In genomic region chr17:57948555-57949420, GRCh38 we compare ENCODE assay signal across 8 cellular contexts. TPM values are rescaled to one million over a fixed set of nuclear protein-coding genes. Genes with fewer than 3 reads are reported as not detected.
DNase-seq lines count a peak whose midpoint lies in the region; ATAC-seq, FAIRE-seq and TF ChIP-seq lines count a peak whose summit lies in the region.

No MANE protein-coding gene starts in this region.

- no peaks in the 10 kb centered on the region for H3K27me3 ChIP-seq in CD4-positive, alpha-beta T cell (ENCODE audit: control insufficient read depth, insufficient read depth, low read length)
- H3K27me3 ChIP-seq in HepG2 (ENCODE audit: control insufficient read depth in 1 of 2, insufficient read depth in 2 of 2, low read length in 2 of 2) (no peaks in the 10 kb centered on the region), transverse colon (no peaks in the 10 kb centered on the region)

- no peak overlapping the region for H3K4me2 ChIP-seq in HepG2 (ENCODE audit: low read depth, low read length)

- H3K9ac ChIP-seq in HepG2 (ENCODE audit: insufficient read depth, low read depth, low read length) = no peak overlapping the region

- peak overlapping the region; percentile 26 for H3K4me3 Mint-ChIP-seq in CD4-positive, alpha-beta T cell
- peak overlapping the region in 3 of 5 experiments; percentile 9 to 44 (median 18) for H3K4me3 Mint-ChIP-seq in brain
- H3K4me3 Mint-ChIP-seq in activated CD4-positive, alpha-beta T cell treated with anti-CD3 and anti-CD28 coated beads, Interleukin-2, amount 10 ng/mL, durations not matched to agents 24 days and 14 days = no peak overlapping the region

- TF ChIP-seq POLR2A in HepG2 (IDR thresholded peaks at IDR 0.05; ENCODE audit: insufficient read depth in 1 of 2, low read depth in 2 of 2, low read length in 2 of 2) (no peak), transverse colon (IDR thresholded peaks at IDR 0.05) (no peak)

- H3K36me3 Mint-ChIP-seq in CD4-positive, alpha-beta T cell (ENCODE audit: low read depth) = no peaks in the 10 kb centered on the region
- no peaks in the 10 kb centered on the region for H3K36me3 Mint-ChIP-seq in brain
- no peaks in the 10 kb centered on the region for H3K36me3 Mint-ChIP-seq in activated CD4-positive, alpha-beta T cell treated with anti-CD3 and anti-CD28 coated beads, Interleukin-2, amount 10 ng/mL, durations not matched to agents 24 days and 14 days (ENCODE audit: low read depth)

- H2AFZ ChIP-seq in HepG2 (ENCODE audit: low read length) = no peak overlapping the region

- POLR2A ChIA-PET in CD4-positive, alpha-beta T cell (lab: Charles Lee) = interaction anchor here (0.8 to 1.3 kb wide), 2 partner anchors 10 to 58 kb away, joined by 3 to 4 read pairs; partner anchors contain the start of gene SRSF1
- POLR2A ChIA-PET in HepG2 (lab: Yijun Ruan, JAX) = interaction anchor here (1.5 to 3.0 kb wide), 6 partner anchors 7 to 56 kb away, joined by 4 to 21 read pairs (median 12); partner anchors contain the start of genes CUEDC1 and VEZF1
- POLR2A ChIA-PET in HEK293T (lab: Yijun Ruan, JAX) = interaction anchor here (1.4 to 2.4 kb wide), 4 partner anchors 10 to 59 kb away, joined by 3 to 8 read pairs (median 6); partner anchors contain the start of gene SRSF1

- H3K27ac ChIP-seq in CD4-positive, alpha-beta T cell (ENCODE audit: low read depth, low read length) = no peak overlapping the region
- peak overlapping the region; percentile 5 for H3K27ac ChIP-seq in HepG2 (ENCODE audit: extremely low read length, insufficient read depth, low read length)
- peak overlapping the region; percentile 91 to 99 (median 97) for H3K27ac ChIP-seq in transverse colon

- H3K27ac Mint-ChIP-seq in CD4-positive, alpha-beta T cell = no peak overlapping the region
- H3K27ac Mint-ChIP-seq in brain = peak overlapping the region in 4 of 5 experiments; percentile 42 to 88 (median 76)
- no peak overlapping the region for H3K27ac Mint-ChIP-seq in activated CD4-positive, alpha-beta T cell treated with anti-CD3 and anti-CD28 coated beads, Interleukin-2, amount 10 ng/mL, durations not matched to agents 24 days and 14 days

- CTCF ChIA-PET in CD4-positive, alpha-beta T cell (lab: Charles Lee) = no interaction called here
- CTCF ChIA-PET in HepG2 (lab: Yijun Ruan, JAX; ENCODE audit: low intra/inter-chr PET ratio, low total read pairs) (no interaction called here), HEK293T (lab: Yijun Ruan, JAX) (interaction anchor here (0.6 to 1.6 kb wide), 3 partner anchors 14 to 59 kb away, joined by 3 to 4 read pairs (median 4); no protein-coding TSS in a partner anchor)

- no peaks in the 10 kb centered on the region for H4K20me1 ChIP-seq in HepG2 (ENCODE audit: insufficient read depth, low read length)

- H3K9me3 ChIP-seq in CD4-positive, alpha-beta T cell (ENCODE audit: control insufficient read depth, low read length) = no peaks in the 10 kb centered on the region
- H3K9me3 ChIP-seq in HepG2 (ENCODE audit: low read length) (no peaks in the 10 kb centered on the region), transverse colon (no peaks in the 10 kb centered on the region)

- intact Hi-C loops in CD4-positive, alpha-beta T cell (cut with DNase I, micrococcal nuclease) = no loop called here
- intact Hi-C loops in HepG2 (cut with micrococcal nuclease; ENCODE audit: unreplicated experiment) = no loop called here
- intact Hi-C loops in transverse colon (cut with DNase I; ENCODE audit: low total_unique reads) = no loop called here
- intact Hi-C loops in activated CD4-positive, alpha-beta T cell treated with anti-CD3 and anti-CD28 coated beads, Interleukin-2, amount 10 ng/mL, durations not matched to agents 24 days and 14 days (cut with micrococcal nuclease) = no loop called here

- FAIRE-seq in HepG2 (lab: Jason Lieb, UNC) = no peak

- H3K4me1 ChIP-seq in HepG2 (ENCODE audit: insufficient read depth, low read length) (peaks cover 84% of the 10 kb centered on the region), transverse colon (peaks cover 32 to 92% (median 62%) of the 10 kb centered on the region in 4 donors)

- no peak for TF ChIP-seq RAD21 in HepG2 (CRISPR knock-in tag; IDR thresholded peaks at IDR 0.05)

- in situ Hi-C loops in HepG2 (cut with HindIII; ENCODE audit: extremely low pct_ligation_motif_present, low pct_unique_long_range_greater_than_20kb) (no loop called here), transverse colon (cut with MboI; ENCODE audit: low pct_ligation_motif_present in 1 of 4, low pct_unique_long_range_greater_than_20kb in 1 of 4, low sequenced_read_pairs in 3 of 4) (no loop called here)

- 85% methylated on average over 5 of the region's 5 CpGs for WGBS in HepG2 (ENCODE audit: low lambda C conversion rate)
- WGBS in transverse colon (ENCODE audit: low coverage in 1 of 2), 2 donors = 52% methylated on average over 5 of the region's 5 CpGs; no CpG with 5 or more reads in 1 of the 2 donors

- ATAC-seq in CD4-positive, alpha-beta T cell (ENCODE audit: poor library complexity) = no peak
- no peak for ATAC-seq in HepG2
- no peak for ATAC-seq in HG02763 (IDR thresholded peaks at IDR 0.05; ENCODE audit: unreplicated experiment)

- no peaks in the 10 kb centered on the region for H3K9me3 Mint-ChIP-seq in CD4-positive, alpha-beta T cell
- peaks cover 0 to 3% (median 0%) of the 10 kb centered on the region in 5 experiments for H3K9me3 Mint-ChIP-seq in brain
- H3K9me3 Mint-ChIP-seq in activated CD4-positive, alpha-beta T cell treated with anti-CD3 and anti-CD28 coated beads, Interleukin-2, amount 10 ng/mL, durations not matched to agents 24 days and 14 days = no peaks in the 10 kb centered on the region

- BruUV-seq in HepG2 (replicated peaks; lab: Mats Ljungman, UMichigan) = no TSS peak

- TF ChIP-seq EP300 in HepG2 (IDR thresholded peaks at IDR 0.05; ENCODE audit: low read depth in 2 of 2, low read length in 2 of 2) (0 out of 4 replicates have a peak, but pooled peaks of 1 of the 2 experiments have one; percentile 16), HepG2 (CRISPR knock-in tag; IDR thresholded peaks at IDR 0.05; ENCODE audit: borderline replicate concordance) (no peak), transverse colon (IDR thresholded peaks at IDR 0.05; ENCODE audit: low read depth) (no peak)

- H3K79me2 ChIP-seq in HepG2 (ENCODE audit: insufficient read depth, low read length) = no peaks in the 10 kb centered on the region

- H3K4me3 ChIP-seq in HepG2 (replicated peaks in 1 of 3; ENCODE audit: insufficient read depth in 1 of 3, low read depth in 2 of 3, low read length in 3 of 3) (no peak overlapping the region), transverse colon (no peak overlapping the region)

- H3K4me1 Mint-ChIP-seq in CD4-positive, alpha-beta T cell (ENCODE audit: low read depth) = peaks cover 37% of the 10 kb centered on the region
- peaks cover 88% of the 10 kb centered on the region for H3K4me1 Mint-ChIP-seq in brain
- peaks cover 33% of the 10 kb centered on the region for H3K4me1 Mint-ChIP-seq in activated CD4-positive, alpha-beta T cell treated with anti-CD3 and anti-CD28 coated beads, Interleukin-2, amount 10 ng/mL, durations not matched to agents 24 days and 14 days

- peaks cover 8% of the 10 kb centered on the region for H3K27me3 Mint-ChIP-seq in CD4-positive, alpha-beta T cell
- H3K27me3 Mint-ChIP-seq in brain = peaks cover 2% of the 10 kb centered on the region
- peaks cover 40% of the 10 kb centered on the region for H3K27me3 Mint-ChIP-seq in activated CD4-positive, alpha-beta T cell treated with anti-CD3 and anti-CD28 coated beads, Interleukin-2, amount 10 ng/mL, durations not matched to agents 24 days and 14 days

- TF ChIP-seq CTCF in CD4-positive, alpha-beta T cell (IDR thresholded peaks at IDR 0.05) = no peak
- TF ChIP-seq CTCF in brain (conservative IDR thresholded peaks at IDR 0.05) (no peak), HepG2 (CRISPR knock-in tag; IDR thresholded peaks at IDR 0.05) (no peak), transverse colon (IDR thresholded peaks at IDR 0.05) (no peak)

- no peak for DNase-seq in CD4-positive, alpha-beta T cell
- peak; percentile 89 for DNase-seq in LoVo (ENCODE audit: low spot score)
- no peak for DNase-seq in HepG2 (ENCODE audit: low spot score)
- no peak for DNase-seq in transverse colon
- no peak for DNase-seq in HEK293T (ENCODE audit: extremely low spot score)
- no peak for DNase-seq in activated CD4-positive, alpha-beta T cell treated with anti-CD3 and anti-CD28 coated beads, Interleukin-2, amount 10 ng/mL, durations not matched to agents 24 days and 14 days

- no peaks in the 10 kb centered on the region for H3K36me3 ChIP-seq in HepG2 (replicated peaks in 1 of 2; ENCODE audit: control insufficient read depth in 1 of 2, insufficient read depth in 2 of 2, low read length in 2 of 2)
- H3K36me3 ChIP-seq in transverse colon = no peaks in the 10 kb centered on the region

RNA-seq across cellular contexts. Expression of gene CUEDC1, which starts 6.4 kb away (rescaled TPM):
- total RNA-seq in CD4-positive, alpha-beta T cell = 1 to 10 TPM in 1 of 2 experiments, under 1 TPM in 1; 0.41 to 1.0 TPM
- polyA plus RNA-seq in brain (ENCODE audit: insufficient read depth, low read depth, low replicate concordance) = 97.8 TPM
- 4.2 and 7.4 TPM in 2 replicates for total RNA-seq in HepG2 (2016; rRNA removed; fragmentation: Illumina TruSeq; extraction: Trizol)
- total RNA-seq in HepG2 (2016; cell fraction: cytosol; rRNA removed; fragmentation: Illumina TruSeq; extraction: Trizol; ENCODE audit: low read depth) = 4.1 and 4.7 TPM in 2 replicates
- total RNA-seq in HepG2 (2016; cell fraction: insoluble cytoplasmic fraction; rRNA removed; fragmentation: Illumina TruSeq; extraction: Trizol) = 3.5 and 7.9 TPM in 2 replicates
- 7.6 and 8.6 TPM in 2 replicates for total RNA-seq in HepG2 (2016; cell fraction: membrane; rRNA removed; fragmentation: Illumina TruSeq; extraction: Trizol)
- 9.6 and 11.9 TPM in 2 replicates for total RNA-seq in HepG2 (2016; cell fraction: nucleus; rRNA removed; fragmentation: Illumina TruSeq; extraction: Trizol)
- polyA plus RNA-seq in HepG2 (2011; rRNA removed) = 12.9 and 14.4 TPM in 2 replicates
- 8.1 and 8.6 TPM in 2 replicates for polyA plus RNA-seq in HepG2 (2011; cell fraction: cytosol; rRNA removed)
- 36.7 and 43.5 TPM in 2 replicates for polyA plus RNA-seq in HepG2 (2011; cell fraction: nucleus; rRNA removed)
- polyA plus RNA-seq in HepG2 (2012) = 9.8 and 10.2 TPM in 2 replicates
- polyA plus RNA-seq in HepG2 (2016; cell fraction: cytosol; fragmentation: Illumina TruSeq; extraction: Trizol; ENCODE audit: low read depth) = 9.4 and 11.1 TPM in 2 replicates
- polyA plus RNA-seq in HepG2 (2016; cell fraction: insoluble cytoplasmic fraction; fragmentation: Illumina TruSeq; extraction: Trizol; ENCODE audit: low read depth) = 9.2 and 10.0 TPM in 2 replicates
- polyA plus RNA-seq in HepG2 (2016; cell fraction: membrane; fragmentation: Illumina TruSeq; extraction: Trizol; ENCODE audit: low read depth) = 15.4 and 16.0 TPM in 2 replicates
- 33.7 and 36.2 TPM in 2 replicates for polyA plus RNA-seq in HepG2 (2016; cell fraction: nucleus; fragmentation: Illumina TruSeq; extraction: Trizol; ENCODE audit: insufficient read depth, low read depth)
- 2.9 and 6.8 TPM in 2 replicates for polyA minus RNA-seq in HepG2 (2011; rRNA and poly(A)+ RNA removed; ENCODE audit: low replicate concordance)
- polyA minus RNA-seq in HepG2 (2011; cell fraction: cytosol; rRNA and poly(A)+ RNA removed) = 5.1 and 7.3 TPM in 2 replicates
- 6.6 and 8.2 TPM in 2 replicates for polyA minus RNA-seq in HepG2 (2011; cell fraction: nucleus; rRNA and poly(A)+ RNA removed)
- 10 to 100 TPM; 20.2 to 27.3 (median 24.6) TPM for total RNA-seq in transverse colon
- total RNA-seq in activated CD4-positive, alpha-beta T cell treated with anti-CD3 and anti-CD28 coated beads, Interleukin-2, amount 10 ng/mL, durations not matched to agents 24 days and 14 days = 0.50 and 0.58 TPM in 2 replicates

RNA-seq across cellular contexts. Expression of gene VEZF1, which starts 39.3 kb away (rescaled TPM):
- total RNA-seq in CD4-positive, alpha-beta T cell = 10 to 100 TPM; 41.6 to 41.7 TPM
- 72.5 TPM for polyA plus RNA-seq in brain (ENCODE audit: insufficient read depth, low read depth, low replicate concordance)
- 45.9 and 48.0 TPM in 2 replicates for total RNA-seq in HepG2 (2016; rRNA removed; fragmentation: Illumina TruSeq; extraction: Trizol)
- 8.8 and 10.8 TPM in 2 replicates for total RNA-seq in HepG2 (2016; cell fraction: cytosol; rRNA removed; fragmentation: Illumina TruSeq; extraction: Trizol; ENCODE audit: low read depth)
- 41.9 and 43.4 TPM in 2 replicates for total RNA-seq in HepG2 (2016; cell fraction: insoluble cytoplasmic fraction; rRNA removed; fragmentation: Illumina TruSeq; extraction: Trizol)
- total RNA-seq in HepG2 (2016; cell fraction: membrane; rRNA removed; fragmentation: Illumina TruSeq; extraction: Trizol) = 42.3 and 48.6 TPM in 2 replicates
- 31.1 and 37.8 TPM in 2 replicates for total RNA-seq in HepG2 (2016; cell fraction: nucleus; rRNA removed; fragmentation: Illumina TruSeq; extraction: Trizol)
- polyA plus RNA-seq in HepG2 (2011; rRNA removed) = 41.3 and 49.7 TPM in 2 replicates
- polyA plus RNA-seq in HepG2 (2011; cell fraction: cytosol; rRNA removed) = 27.7 and 34.7 TPM in 2 replicates
- polyA plus RNA-seq in HepG2 (2011; cell fraction: nucleus; rRNA removed) = 30.2 and 33.3 TPM in 2 replicates
- 38.9 and 45.7 TPM in 2 replicates for polyA plus RNA-seq in HepG2 (2012)
- polyA plus RNA-seq in HepG2 (2016; cell fraction: cytosol; fragmentation: Illumina TruSeq; extraction: Trizol; ENCODE audit: low read depth) = 7.1 and 7.4 TPM in 2 replicates
- 34.8 and 42.4 TPM in 2 replicates for polyA plus RNA-seq in HepG2 (2016; cell fraction: insoluble cytoplasmic fraction; fragmentation: Illumina TruSeq; extraction: Trizol; ENCODE audit: low read depth)
- polyA plus RNA-seq in HepG2 (2016; cell fraction: membrane; fragmentation: Illumina TruSeq; extraction: Trizol; ENCODE audit: low read depth) = 22.0 and 25.5 TPM in 2 replicates
- polyA plus RNA-seq in HepG2 (2016; cell fraction: nucleus; fragmentation: Illumina TruSeq; extraction: Trizol; ENCODE audit: insufficient read depth, low read depth) = 46.2 and 49.1 TPM in 2 replicates
- 41.4 and 56.9 TPM in 2 replicates for polyA minus RNA-seq in HepG2 (2011; rRNA and poly(A)+ RNA removed; ENCODE audit: low replicate concordance)
- 31.2 and 37.3 TPM in 2 replicates for polyA minus RNA-seq in HepG2 (2011; cell fraction: cytosol; rRNA and poly(A)+ RNA removed)
- 32.7 and 46.6 TPM in 2 replicates for polyA minus RNA-seq in HepG2 (2011; cell fraction: nucleus; rRNA and poly(A)+ RNA removed)
- total RNA-seq in transverse colon = 10 to 100 TPM; 44.0 to 65.1 (median 50.1) TPM
- 35.4 and 37.3 TPM in 2 replicates for total RNA-seq in activated CD4-positive, alpha-beta T cell treated with anti-CD3 and anti-CD28 coated beads, Interleukin-2, amount 10 ng/mL, durations not matched to agents 24 days and 14 days

RNA-seq across cellular contexts. Expression of gene SRSF1, which starts 58.3 kb away (rescaled TPM):
- 100 to 1,000 TPM; 115 to 121 TPM for total RNA-seq in CD4-positive, alpha-beta T cell
- 124 TPM for polyA plus RNA-seq in brain (ENCODE audit: insufficient read depth, low read depth, low replicate concordance)
- total RNA-seq in HepG2 (2016; rRNA removed; fragmentation: Illumina TruSeq; extraction: Trizol) = 445 and 520 TPM in 2 replicates
- total RNA-seq in HepG2 (2016; cell fraction: cytosol; rRNA removed; fragmentation: Illumina TruSeq; extraction: Trizol; ENCODE audit: low read depth) = 40.7 and 51.5 TPM in 2 replicates
- total RNA-seq in HepG2 (2016; cell fraction: insoluble cytoplasmic fraction; rRNA removed; fragmentation: Illumina TruSeq; extraction: Trizol) = 472 and 528 TPM in 2 replicates
- total RNA-seq in HepG2 (2016; cell fraction: membrane; rRNA removed; fragmentation: Illumina TruSeq; extraction: Trizol) = 120 and 137 TPM in 2 replicates
- 332 and 353 TPM in 2 replicates for total RNA-seq in HepG2 (2016; cell fraction: nucleus; rRNA removed; fragmentation: Illumina TruSeq; extraction: Trizol)
- polyA plus RNA-seq in HepG2 (2011; rRNA removed) = 142 and 144 TPM in 2 replicates
- polyA plus RNA-seq in HepG2 (2011; cell fraction: cytosol; rRNA removed) = 61.9 and 82.9 TPM in 2 replicates
- 1,130 and 1,625 TPM in 2 replicates for polyA plus RNA-seq in HepG2 (2011; cell fraction: nucleus; rRNA removed)
- polyA plus RNA-seq in HepG2 (2012) = 96.9 and 161 TPM in 2 replicates
- polyA plus RNA-seq in HepG2 (2016; cell fraction: cytosol; fragmentation: Illumina TruSeq; extraction: Trizol; ENCODE audit: low read depth) = 19.4 and 20.4 TPM in 2 replicates
- 411 and 445 TPM in 2 replicates for polyA plus RNA-seq in HepG2 (2016; cell fraction: insoluble cytoplasmic fraction; fragmentation: Illumina TruSeq; extraction: Trizol; ENCODE audit: low read depth)
- polyA plus RNA-seq in HepG2 (2016; cell fraction: membrane; fragmentation: Illumina TruSeq; extraction: Trizol; ENCODE audit: low read depth) = 54.7 and 57.3 TPM in 2 replicates
- 359 and 383 TPM in 2 replicates for polyA plus RNA-seq in HepG2 (2016; cell fraction: nucleus; fragmentation: Illumina TruSeq; extraction: Trizol; ENCODE audit: insufficient read depth, low read depth)
- 673 and 710 TPM in 2 replicates for polyA minus RNA-seq in HepG2 (2011; rRNA and poly(A)+ RNA removed; ENCODE audit: low replicate concordance)
- polyA minus RNA-seq in HepG2 (2011; cell fraction: cytosol; rRNA and poly(A)+ RNA removed) = 78.3 and 89.3 TPM in 2 replicates
- 1,057 and 1,237 TPM in 2 replicates for polyA minus RNA-seq in HepG2 (2011; cell fraction: nucleus; rRNA and poly(A)+ RNA removed)
- total RNA-seq in transverse colon = 100 to 1,000 TPM; 122 to 174 (median 143) TPM
- 510 and 515 TPM in 2 replicates for total RNA-seq in activated CD4-positive, alpha-beta T cell treated with anti-CD3 and anti-CD28 coated beads, Interleukin-2, amount 10 ng/mL, durations not matched to agents 24 days and 14 days

Comparison
In these comparisons a context has a peak if more than half of its experiments do, and no peak if none do; other contexts are left out.
1. H3K27ac Mint-ChIP-seq: peak in brain (4 of 5); none in CD4-positive, alpha-beta T cell (single experiment) and activated CD4-positive, alpha-beta T cell treated with anti-CD3 and anti-CD28 coated beads, Interleukin-2, amount 10 ng/mL, durations not matched to agents 24 days and 14 days (single experiment).